Comparison of ENCODE assay signal across 9 cellular contexts in the genomic region with DNA sequence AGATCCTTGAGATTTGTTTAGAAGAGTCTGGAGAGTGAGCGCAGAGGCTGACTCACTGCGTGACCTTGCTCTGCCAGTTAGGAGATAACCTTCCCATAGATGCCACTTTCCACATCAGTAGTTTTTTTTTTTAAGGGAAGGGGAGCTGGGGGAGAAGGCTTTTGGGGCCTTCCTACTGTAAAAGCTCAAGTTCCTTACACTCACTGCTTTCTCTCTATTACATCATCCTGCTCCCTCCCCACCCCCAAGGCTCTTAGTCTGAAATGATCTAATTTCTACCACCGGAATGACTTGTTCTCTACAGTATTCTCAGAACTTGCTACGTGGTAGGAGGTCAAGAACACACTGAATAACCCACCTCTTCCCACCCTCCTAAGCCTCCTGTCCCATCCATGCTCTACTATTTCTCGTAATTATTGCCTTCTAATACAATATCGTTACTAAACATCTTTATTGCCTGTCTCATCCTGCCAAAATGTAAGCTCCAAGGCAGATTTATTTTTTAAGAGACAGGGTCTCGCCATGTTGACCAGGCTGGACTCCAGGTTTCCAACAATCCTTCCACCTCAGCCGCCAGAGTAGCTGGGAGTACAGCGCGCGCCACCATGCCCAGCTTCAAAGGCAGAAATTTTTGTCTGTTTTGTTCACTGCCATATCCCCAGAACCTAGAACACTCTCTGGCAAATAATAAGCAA. TPM values are rescaled to one million over a fixed set of nuclear protein-coding genes. Genes with fewer than 3 reads are reported as not detected.
A peak's percentile ranks its signal among the peaks of the same experiment; 100 is the strongest.
DNase-seq lines count a peak whose midpoint lies in the region; ATAC-seq and TF ChIP-seq lines count a peak whose summit lies in the region.
"Had no signal": no experiment of that assay in that cellular context is flagged by ENCODE, and none has a peak within 500 bp of the region (broad histone marks: within the 10 kb centered on the region; RNA-seq: fewer than 3 reads in every experiment).

No MANE protein-coding gene starts in this region.

- no peaks in the 10 kb centered on the region for H4K20me1 ChIP-seq in neural cell (ENCODE audit: insufficient read depth)

- H3K4me3 ChIP-seq in BJ (ENCODE audit: low read depth, low read length) = peak overlapping the region; percentile 94
- H3K4me3 ChIP-seq in HFF-Myc (replicated peaks; ENCODE audit: low read depth, low read length) = peak overlapping the region; percentile 99
- peak overlapping the region; percentile 84 for H3K4me3 ChIP-seq in effector memory CD4-positive, alpha-beta T cell (ENCODE audit: insufficient read depth, low read depth, low read length, poor library complexity, severe bottlenecking)
- H3K4me3 ChIP-seq in neural cell (ENCODE audit: low read length) = peak overlapping the region; percentile 68

- H3K4me1 Mint-ChIP-seq in T-helper 17 cell = peaks cover 10% of the 10 kb centered on the region

- H3K9me3 ChIP-seq in T-helper 17 cell (ENCODE audit: control insufficient read depth, low read length, poor library complexity, severe bottlenecking) (no peaks in the 10 kb centered on the region), neural cell (ENCODE audit: low read length) (no peaks in the 10 kb centered on the region)
- H3K9me3 ChIP-seq in effector memory CD4-positive, alpha-beta T cell (ENCODE audit: control insufficient read depth, low read length) = no peaks in the 10 kb centered on the region

- DNase-seq in BJ (ENCODE audit: low read depth) (peak; percentile 69), HFF-Myc (ENCODE audit: extremely low read depth, low read depth) (no peak), T-helper 17 cell (no peak), NCI-H524 (lab: John Stamatoyannopoulos, UW) (no peak), GDM1 (lab: John Stamatoyannopoulos, UW) (no peak), NCI-H187 (lab: John Stamatoyannopoulos, UW) (no peak)
- DNase-seq in effector memory CD4-positive, alpha-beta T cell = no peak

- no peak for TF ChIP-seq EP300 in neural cell (conservative IDR thresholded peaks at IDR 0.05; ENCODE audit: poor library complexity, severe bottlenecking)

- H3F3A ChIP-seq in neural cell (ENCODE audit: insufficient read depth, low read length, poor library complexity, severe bottlenecking) = no peaks in the 10 kb centered on the region

- H3K79me2 ChIP-seq in neural cell (replicated peaks; ENCODE audit: insufficient read depth, low read length) = peaks cover 24% of the 10 kb centered on the region

- H3K9ac ChIP-seq in neural cell (ENCODE audit: low read length) = peak overlapping the region; percentile 75

- no peaks in the 10 kb centered on the region for H3K36me3 Mint-ChIP-seq in T-helper 17 cell (ENCODE audit: low read depth)

- TF ChIP-seq CTCF in BJ (IDR thresholded peaks at IDR 0.05; ENCODE audit: insufficient read depth, low read depth, low read length) = no peak
- no peak for TF ChIP-seq CTCF in HFF-Myc (IDR thresholded peaks at IDR 0.05; ENCODE audit: low read depth, low read length, missing control alignments)
- TF ChIP-seq CTCF in neural cell (IDR thresholded peaks at IDR 0.05; ENCODE audit: poor library complexity, severe bottlenecking) = no peak

- peak overlapping the region; percentile 92 for H3K27ac Mint-ChIP-seq in T-helper 17 cell

- CTCF ChIA-PET in BJ (lab: Yijun Ruan, JAX) = interaction anchor here (0.9 to 2.9 kb wide), 4 partner anchors 11 to 76 kb away, joined by 3 to 11 read pairs (median 3); partner anchors contain the start of gene RPL36

- no peaks in the 10 kb centered on the region for H3K9me2 ChIP-seq in neural cell (ENCODE audit: insufficient read depth, low read length)

- H3K4me3 Mint-ChIP-seq in T-helper 17 cell = peak overlapping the region; percentile 91

- TF ChIP-seq RAD21 in neural cell (conservative IDR thresholded peaks at IDR 0.05) = no peak

- H3K27me3 Mint-ChIP-seq in T-helper 17 cell = no peaks in the 10 kb centered on the region

- peak overlapping the region; percentile 84 for H3K27ac ChIP-seq in effector memory CD4-positive, alpha-beta T cell (ENCODE audit: insufficient read depth, low read length, poor library complexity, severe bottlenecking)
- H3K27ac ChIP-seq in neural cell (ENCODE audit: low read length) = no peak overlapping the region

- ATAC-seq in T-helper 17 cell = no peak

- H3K27me3 ChIP-seq in BJ (ENCODE audit: control insufficient read depth, insufficient read depth, low read length) = no peaks in the 10 kb centered on the region
- H3K27me3 ChIP-seq in effector memory CD4-positive, alpha-beta T cell (replicated peaks; ENCODE audit: control insufficient read depth, insufficient read depth, low read length, poor library complexity, severe bottlenecking) = no peaks in the 10 kb centered on the region
- H3K27me3 ChIP-seq in neural cell (ENCODE audit: insufficient read depth, low read depth, low read length) = no peaks in the 10 kb centered on the region

- POLR2A ChIA-PET in BJ (lab: Charles Lee) = interaction anchor here (0.6 kb wide), 1 partner anchor 32 kb away, joined by 7 read pairs; no protein-coding TSS in a partner anchor

- peaks cover 11% of the 10 kb centered on the region for H3K4me1 ChIP-seq in effector memory CD4-positive, alpha-beta T cell (ENCODE audit: control insufficient read depth, insufficient read depth, low read length, poor library complexity, severe bottlenecking)

- no peak overlapping the region for H2AFZ ChIP-seq in neural cell (ENCODE audit: low read depth, low read length)

- H3K36me3 ChIP-seq in BJ (ENCODE audit: control insufficient read depth, insufficient read depth, low read length) (no peaks in the 10 kb centered on the region), neural cell (ENCODE audit: insufficient read depth, low read length) (no peaks in the 10 kb centered on the region)
- peaks cover 5% of the 10 kb centered on the region for H3K36me3 ChIP-seq in effector memory CD4-positive, alpha-beta T cell (ENCODE audit: control insufficient read depth, insufficient read depth, low read length)

- peak overlapping the region; percentile 35 for H3K4me2 ChIP-seq in neural cell (ENCODE audit: low read length)

TF ChIP-seq in neural cell, 6 proteins besides CTCF, POLR2A, EP300 and RAD21:
- TF ChIP-seq REST (IDR thresholded peaks at IDR 0.05; ENCODE audit: borderline replicate concordance) (no peak), POLR2AphosphoS5 (IDR thresholded peaks at IDR 0.05) (no peak), TAF1 (IDR thresholded peaks at IDR 0.05; ENCODE audit: low read depth) (no peak), MXI1 (conservative IDR thresholded peaks at IDR 0.05; ENCODE audit: poor library complexity, severe bottlenecking) (no peak), SMC3 (conservative IDR thresholded peaks at IDR 0.05; ENCODE audit: poor library complexity) (no peak), EZH2 (IDR thresholded peaks at IDR 0.05; ENCODE audit: borderline replicate concordance, insufficient read depth, low read length, poor library complexity, severe bottlenecking) (no peak)

RNA-seq across cellular contexts. Expression of gene LONP1, which starts 1.2 kb away (rescaled TPM):
- polyA plus RNA-seq in BJ (2011; rRNA removed) (55.4 and 77.4 TPM in 2 replicates), neural cell (43.1 and 46.2 TPM in 2 replicates)
- 60.9 and 65.7 TPM in 2 replicates for polyA minus RNA-seq in BJ (2011; rRNA and poly(A)+ RNA removed)
- 10 to 100 TPM; 61.0 to 65.2 TPM for total RNA-seq in T-helper 17 cell
- polyA minus RNA-seq in neural cell = 46.0 and 48.9 TPM in 2 replicates

RNA-seq across cellular contexts. Expression of gene CATSPERD, which starts 1.7 kb away (rescaled TPM):
- polyA plus RNA-seq in BJ (2011; rRNA removed) = not detected in 2 replicates
- polyA minus RNA-seq in BJ (2011; rRNA and poly(A)+ RNA removed) = 0.09 TPM in 1 of 2 replicates, not detected in the other
- total RNA-seq in T-helper 17 cell = not detected
- not detected in 2 replicates for polyA plus RNA-seq in neural cell
- polyA minus RNA-seq in neural cell = not detected in 2 replicates
- total RNA-seq: T-helper 2 cell treated with Interferon-gamma antibody and Interleukin-4, amounts not matched to agents 100 ng/mL and 5 ng/mL, for 36 hours had no signal

RNA-seq across cellular contexts. Expression of gene RPL36, which starts 28.6 kb away (rescaled TPM):
- polyA plus RNA-seq in BJ (2011; rRNA removed) (824 and 912 TPM in 2 replicates), neural cell (358 and 452 TPM in 2 replicates)
- 265 and 384 TPM in 2 replicates for polyA minus RNA-seq in BJ (2011; rRNA and poly(A)+ RNA removed)
- 1,000 to 10,000 TPM in 1 of 2 donors, 100 to 1,000 TPM in 1; 811 to 1,376 TPM for total RNA-seq in T-helper 17 cell
- polyA minus RNA-seq in neural cell = 119 TPM in 2 replicates

RNA-seq across cellular contexts. Expression of gene HSD11B1L, which starts 37.9 kb away (rescaled TPM):
- 5.3 and 5.6 TPM in 2 replicates for polyA plus RNA-seq in BJ (2011; rRNA removed)
- polyA minus RNA-seq in BJ (2011; rRNA and poly(A)+ RNA removed) = 0.72 and 1.2 TPM in 2 replicates
- 1 to 10 TPM; 1.4 to 3.1 TPM for total RNA-seq in T-helper 17 cell
- polyA plus RNA-seq in neural cell = 170 and 223 TPM in 2 replicates
- 58.5 and 65.5 TPM in 2 replicates for polyA minus RNA-seq in neural cell

RNA-seq across cellular contexts. Expression of gene MICOS13, which starts 38.4 kb away (rescaled TPM):
- polyA plus RNA-seq in BJ (2011; rRNA removed) (65.2 and 67.8 TPM in 2 replicates), neural cell (46.0 and 52.3 TPM in 2 replicates)
- 11.5 and 19.8 TPM in 2 replicates for polyA minus RNA-seq in BJ (2011; rRNA and poly(A)+ RNA removed)
- total RNA-seq in T-helper 17 cell = 10 to 100 TPM; 26.9 to 27.9 TPM
- polyA minus RNA-seq in neural cell = 14.0 and 14.4 TPM in 2 replicates
